8 cellular contexts compared by ENCODE assay signal in the genomic region with DNA sequence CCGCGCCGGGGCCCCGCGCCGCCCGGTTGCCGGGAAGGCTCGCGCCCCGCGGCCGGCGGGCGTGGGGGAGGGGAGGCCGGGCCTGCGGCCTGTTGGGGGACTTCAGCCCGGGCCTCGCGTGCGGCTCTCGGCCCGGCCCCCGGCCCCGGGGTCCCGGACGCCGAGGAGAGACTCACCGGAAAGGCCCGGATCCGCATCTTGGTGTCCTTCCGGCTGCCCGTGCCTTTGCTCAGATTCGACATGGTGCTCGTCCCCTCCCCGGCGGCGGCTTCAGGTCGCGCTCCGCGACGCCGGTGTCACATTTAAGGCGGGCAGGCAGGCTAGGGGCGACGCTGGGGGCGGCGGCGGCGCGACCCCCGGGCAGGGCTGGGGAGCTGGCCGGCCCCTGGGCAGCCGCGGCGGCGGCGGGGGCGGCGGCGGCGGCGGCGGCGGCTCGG. TPM values are rescaled to one million over a fixed set of nuclear protein-coding genes. Genes with fewer than 3 reads are reported as not detected.
A peak's percentile ranks its signal among the peaks of the same experiment; 100 is the strongest.
DNase-seq lines count a peak whose midpoint lies in the region; ATAC-seq, FAIRE-seq and TF ChIP-seq lines count a peak whose summit lies in the region.

No MANE protein-coding gene starts in this region.

- ATAC-seq in GM18520 (IDR thresholded peaks at IDR 0.05; ENCODE audit: unreplicated experiment) = peak; percentile 20
- ATAC-seq in HG03045 (IDR thresholded peaks at IDR 0.05; ENCODE audit: unreplicated experiment) = peak; percentile 31

- DNase-seq in AG08395 (ENCODE audit: low spot score) = peak; percentile 21
- peak; percentile 27 for DNase-seq in RCC 7860 (ENCODE audit: low spot score)
- DNase-seq in activated gamma-delta T cell treated with anti-CD3 and anti-CD28 coated beads, Interleukin-2, amount 50 U/mL, for 16 hours (ENCODE audit: low read depth) = peak; percentile 45
- peak; percentile 48 for DNase-seq in glutamatergic neuron
- peak in 9 of 10 donors; percentile 21 to 92 (median 45) for DNase-seq in posterior cingulate gyrus
- DNase-seq in kidney glomerular epithelial cell (lab: John Stamatoyannopoulos, UW) = no peak

- no peak overlapping the region for H3K27ac Mint-ChIP-seq in glutamatergic neuron (ENCODE audit: unreplicated experiment)

- no peak for TF ChIP-seq CTCF in glutamatergic neuron (IDR thresholded peaks at IDR 0.05; ENCODE audit: partially characterized antibody, unreplicated experiment)

- peaks cover 5% of the 10 kb centered on the region for H3K4me1 Mint-ChIP-seq in glutamatergic neuron (ENCODE audit: low read depth, unreplicated experiment)

- H3K9me3 Mint-ChIP-seq in glutamatergic neuron (ENCODE audit: unreplicated experiment) = peaks cover 8% of the 10 kb centered on the region

- no peak for FAIRE-seq in RCC 7860 (lab: Jason Lieb, UNC)

- peaks cover 7% of the 10 kb centered on the region for H3K27me3 Mint-ChIP-seq in glutamatergic neuron (ENCODE audit: unreplicated experiment)

- no peaks in the 10 kb centered on the region for H3K36me3 Mint-ChIP-seq in glutamatergic neuron (ENCODE audit: unreplicated experiment)

- intact Hi-C loops in posterior cingulate gyrus (cut with DNase I) = loop anchor here (10.0 kb wide), 1 partner anchor 630 kb away; the partner anchor contains the start of gene MRPL44

- H3K4me3 Mint-ChIP-seq in glutamatergic neuron (ENCODE audit: unreplicated experiment) = peak overlapping the region; percentile 76

RNA-seq across cellular contexts. Expression of gene CUL3, which starts 0.4 kb away (rescaled TPM):
- 99.4 TPM for total RNA-seq in glutamatergic neuron (ENCODE audit: unreplicated experiment)
